ENCODE assay signal across 1 cellular context in the genomic region with DNA sequence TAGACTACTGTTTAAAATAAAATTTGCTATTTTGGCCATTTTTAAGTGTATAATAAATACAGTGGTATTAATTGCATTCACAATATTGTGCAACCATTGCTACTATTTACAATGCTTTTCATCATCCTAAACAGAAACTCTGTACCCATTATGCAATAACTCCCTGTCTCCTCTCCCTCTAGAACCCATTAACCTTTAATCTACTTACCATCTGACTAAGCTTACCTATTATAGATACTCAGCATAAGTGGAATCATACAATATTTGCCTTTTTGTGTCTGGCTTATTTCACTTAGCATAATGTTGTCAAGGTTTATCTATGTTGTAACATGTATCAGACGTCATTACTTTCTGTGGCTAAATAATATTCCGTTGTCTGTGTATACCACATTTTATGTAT.
TF ChIP-seq lines count a peak whose summit lies in the region.

No MANE protein-coding gene starts in this region.

TF ChIP-seq in HepG2, 621 proteins besides CTCF, POLR2A, EP300 and RAD21 (continued from another document and continues in another):
- TF ChIP-seq, protein P1, sequence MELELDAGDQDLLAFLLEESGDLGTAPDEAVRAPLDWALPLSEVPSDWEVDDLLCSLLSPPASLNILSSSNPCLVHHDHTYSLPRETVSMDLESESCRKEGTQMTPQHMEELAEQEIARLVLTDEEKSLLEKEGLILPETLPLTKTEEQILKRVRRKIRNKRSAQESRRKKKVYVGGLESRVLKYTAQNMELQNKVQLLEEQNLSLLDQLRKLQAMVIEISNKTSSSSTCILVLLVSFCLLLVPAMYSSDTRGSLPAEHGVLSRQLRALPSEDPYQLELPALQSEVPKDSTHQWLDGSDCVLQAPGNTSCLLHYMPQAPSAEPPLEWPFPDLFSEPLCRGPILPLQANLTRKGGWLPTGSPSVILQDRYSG (CRISPR knock-in tag; IDR thresholded peaks at IDR 0.05), result no peak
- TF ChIP-seq, protein P2, sequence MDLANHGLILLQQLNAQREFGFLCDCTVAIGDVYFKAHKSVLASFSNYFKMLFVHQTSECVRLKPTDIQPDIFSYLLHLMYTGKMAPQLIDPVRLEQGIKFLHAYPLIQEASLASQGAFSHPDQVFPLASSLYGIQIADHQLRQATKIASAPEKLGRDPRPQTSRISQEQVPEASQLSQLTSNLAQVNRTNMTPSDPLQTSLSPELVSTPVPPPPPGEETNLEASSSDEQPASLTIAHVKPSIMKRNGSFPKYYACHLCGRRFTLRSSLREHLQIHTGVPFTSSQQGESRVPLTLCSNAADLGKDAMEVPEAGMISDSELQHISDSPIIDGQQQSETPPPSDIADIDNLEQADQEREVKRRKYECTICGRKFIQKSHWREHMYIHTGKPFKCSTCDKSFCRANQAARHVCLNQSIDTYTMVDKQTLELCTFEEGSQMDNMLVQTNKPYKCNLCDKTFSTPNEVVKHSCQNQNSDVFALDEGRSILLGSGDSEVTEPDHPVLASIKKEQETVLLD (CRISPR knock-in tag; IDR thresholded peaks at IDR 0.05; ENCODE audit: low read depth), result no peak
- TF ChIP-seq, protein P3, sequence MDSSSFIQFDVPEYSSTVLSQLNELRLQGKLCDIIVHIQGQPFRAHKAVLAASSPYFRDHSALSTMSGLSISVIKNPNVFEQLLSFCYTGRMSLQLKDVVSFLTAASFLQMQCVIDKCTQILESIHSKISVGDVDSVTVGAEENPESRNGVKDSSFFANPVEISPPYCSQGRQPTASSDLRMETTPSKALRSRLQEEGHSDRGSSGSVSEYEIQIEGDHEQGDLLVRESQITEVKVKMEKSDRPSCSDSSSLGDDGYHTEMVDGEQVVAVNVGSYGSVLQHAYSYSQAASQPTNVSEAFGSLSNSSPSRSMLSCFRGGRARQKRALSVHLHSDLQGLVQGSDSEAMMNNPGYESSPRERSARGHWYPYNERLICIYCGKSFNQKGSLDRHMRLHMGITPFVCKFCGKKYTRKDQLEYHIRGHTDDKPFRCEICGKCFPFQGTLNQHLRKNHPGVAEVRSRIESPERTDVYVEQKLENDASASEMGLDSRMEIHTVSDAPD (CRISPR knock-in tag; IDR thresholded peaks at IDR 0.05), result no peak
- TF ChIP-seq, protein P4, sequence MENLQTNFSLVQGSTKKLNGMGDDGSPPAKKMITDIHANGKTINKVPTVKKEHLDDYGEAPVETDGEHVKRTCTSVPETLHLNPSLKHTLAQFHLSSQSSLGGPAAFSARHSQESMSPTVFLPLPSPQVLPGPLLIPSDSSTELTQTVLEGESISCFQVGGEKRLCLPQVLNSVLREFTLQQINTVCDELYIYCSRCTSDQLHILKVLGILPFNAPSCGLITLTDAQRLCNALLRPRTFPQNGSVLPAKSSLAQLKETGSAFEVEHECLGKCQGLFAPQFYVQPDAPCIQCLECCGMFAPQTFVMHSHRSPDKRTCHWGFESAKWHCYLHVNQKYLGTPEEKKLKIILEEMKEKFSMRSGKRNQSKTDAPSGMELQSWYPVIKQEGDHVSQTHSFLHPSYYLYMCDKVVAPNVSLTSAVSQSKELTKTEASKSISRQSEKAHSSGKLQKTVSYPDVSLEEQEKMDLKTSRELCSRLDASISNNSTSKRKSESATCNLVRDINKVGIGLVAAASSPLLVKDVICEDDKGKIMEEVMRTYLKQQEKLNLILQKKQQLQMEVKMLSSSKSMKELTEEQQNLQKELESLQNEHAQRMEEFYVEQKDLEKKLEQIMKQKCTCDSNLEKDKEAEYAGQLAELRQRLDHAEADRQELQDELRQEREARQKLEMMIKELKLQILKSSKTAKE (CRISPR knock-in tag; IDR thresholded peaks at IDR 0.05; ENCODE audit: borderline replicate concordance), result peak; percentile 52; the same call in 1 of the 2 replicates
- TF ChIP-seq SOX5 (CRISPR knock-in tag; IDR thresholded peaks at IDR 0.05; ENCODE audit: borderline replicate concordance) (peak; percentile 83), TCF7L2 (IDR thresholded peaks at IDR 0.05; ENCODE audit: low read depth, low read length) (no peak), ZNF768 (CRISPR knock-in tag; IDR thresholded peaks at IDR 0.05) (no peak), ZNF556 (CRISPR knock-in tag; IDR thresholded peaks at IDR 0.05; ENCODE audit: borderline replicate concordance) (no peak), SRSF4 (IDR thresholded peaks at IDR 0.05; ENCODE audit: low read depth, low read length, poor library complexity, severe bottlenecking) (no peak), IKZF4 (CRISPR knock-in tag; IDR thresholded peaks at IDR 0.05; ENCODE audit: borderline replicate concordance, low read depth, not compliant biosample characterization) (no peak), SPEN (CRISPR knock-in tag; IDR thresholded peaks at IDR 0.05; ENCODE audit: low read depth) (no peak), YEATS2 (CRISPR knock-in tag; IDR thresholded peaks at IDR 0.05; ENCODE audit: borderline replicate concordance) (no peak), TGIF2 (CRISPR knock-in tag; IDR thresholded peaks at IDR 0.05) (no peak), EHMT2 (IDR thresholded peaks at IDR 0.05; ENCODE audit: borderline replicate concordance, low read depth, low read length) (no peak), SIN3B (IDR thresholded peaks at IDR 0.05; ENCODE audit: low read length) (no peak), ZSCAN22 (CRISPR knock-in tag; IDR thresholded peaks at IDR 0.05) (no peak), ZNF83 (CRISPR knock-in tag; IDR thresholded peaks at IDR 0.05; ENCODE audit: borderline replicate concordance) (no peak), EZH2 (conservative IDR thresholded peaks at IDR 0.05; ENCODE audit: low read depth, low read length) (no peak), FOXK2 (IDR thresholded peaks at IDR 0.05) (no peak), AHR (CRISPR knock-in tag; IDR thresholded peaks at IDR 0.05) (no peak), ASH2L (IDR thresholded peaks at IDR 0.05; ENCODE audit: insufficient read length, low read depth, low read length) (no peak), ZNF891 (CRISPR knock-in tag; IDR thresholded peaks at IDR 0.05) (no peak), SSRP1 (CRISPR knock-in tag; IDR thresholded peaks at IDR 0.05) (no peak), KDM5A (IDR thresholded peaks at IDR 0.05; ENCODE audit: borderline replicate concordance, low read length) (no peak), AGO2 (optimal IDR thresholded peaks at IDR 0.05; ENCODE audit: low read depth, low read length) (no peak), NFKBIZ (CRISPR knock-in tag; IDR thresholded peaks at IDR 0.05) (no peak), SALL1 (CRISPR knock-in tag; IDR thresholded peaks at IDR 0.05) (no peak), SRF (IDR thresholded peaks at IDR 0.05; ENCODE audit: low read depth, low read length) (no peak), TMF1 (CRISPR knock-in tag; IDR thresholded peaks at IDR 0.05; ENCODE audit: low read depth) (no peak)
- TF ChIP-seq, protein P5, sequence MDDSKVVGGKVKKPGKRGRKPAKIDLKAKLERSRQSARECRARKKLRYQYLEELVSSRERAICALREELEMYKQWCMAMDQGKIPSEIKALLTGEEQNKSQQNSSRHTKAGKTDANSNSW (CRISPR knock-in tag; IDR thresholded peaks at IDR 0.05; ENCODE audit: borderline replicate concordance), result no peak
- TF ChIP-seq, protein P6, sequence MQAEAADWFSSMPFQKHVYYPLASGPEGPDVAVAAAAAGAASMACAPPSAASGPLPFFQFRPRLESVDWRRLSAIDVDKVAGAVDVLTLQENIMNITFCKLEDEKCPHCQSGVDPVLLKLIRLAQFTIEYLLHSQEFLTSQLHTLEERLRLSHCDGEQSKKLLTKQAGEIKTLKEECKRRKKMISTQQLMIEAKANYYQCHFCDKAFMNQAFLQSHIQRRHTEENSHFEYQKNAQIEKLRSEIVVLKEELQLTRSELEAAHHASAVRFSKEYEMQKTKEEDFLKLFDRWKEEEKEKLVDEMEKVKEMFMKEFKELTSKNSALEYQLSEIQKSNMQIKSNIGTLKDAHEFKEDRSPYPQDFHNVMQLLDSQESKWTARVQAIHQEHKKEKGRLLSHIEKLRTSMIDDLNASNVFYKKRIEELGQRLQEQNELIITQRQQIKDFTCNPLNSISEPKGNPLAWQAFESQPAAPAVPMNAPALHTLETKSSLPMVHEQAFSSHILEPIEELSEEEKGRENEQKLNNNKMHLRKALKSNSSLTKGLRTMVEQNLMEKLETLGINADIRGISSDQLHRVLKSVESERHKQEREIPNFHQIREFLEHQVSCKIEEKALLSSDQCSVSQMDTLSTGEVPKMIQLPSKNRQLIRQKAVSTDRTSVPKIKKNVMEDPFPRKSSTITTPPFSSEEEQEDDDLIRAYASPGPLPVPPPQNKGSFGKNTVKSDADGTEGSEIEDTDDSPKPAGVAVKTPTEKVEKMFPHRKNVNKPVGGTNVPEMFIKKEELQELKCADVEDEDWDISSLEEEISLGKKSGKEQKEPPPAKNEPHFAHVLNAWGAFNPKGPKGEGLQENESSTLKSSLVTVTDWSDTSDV (CRISPR knock-in tag; IDR thresholded peaks at IDR 0.05), result no peak
- TF ChIP-seq, protein P7, sequence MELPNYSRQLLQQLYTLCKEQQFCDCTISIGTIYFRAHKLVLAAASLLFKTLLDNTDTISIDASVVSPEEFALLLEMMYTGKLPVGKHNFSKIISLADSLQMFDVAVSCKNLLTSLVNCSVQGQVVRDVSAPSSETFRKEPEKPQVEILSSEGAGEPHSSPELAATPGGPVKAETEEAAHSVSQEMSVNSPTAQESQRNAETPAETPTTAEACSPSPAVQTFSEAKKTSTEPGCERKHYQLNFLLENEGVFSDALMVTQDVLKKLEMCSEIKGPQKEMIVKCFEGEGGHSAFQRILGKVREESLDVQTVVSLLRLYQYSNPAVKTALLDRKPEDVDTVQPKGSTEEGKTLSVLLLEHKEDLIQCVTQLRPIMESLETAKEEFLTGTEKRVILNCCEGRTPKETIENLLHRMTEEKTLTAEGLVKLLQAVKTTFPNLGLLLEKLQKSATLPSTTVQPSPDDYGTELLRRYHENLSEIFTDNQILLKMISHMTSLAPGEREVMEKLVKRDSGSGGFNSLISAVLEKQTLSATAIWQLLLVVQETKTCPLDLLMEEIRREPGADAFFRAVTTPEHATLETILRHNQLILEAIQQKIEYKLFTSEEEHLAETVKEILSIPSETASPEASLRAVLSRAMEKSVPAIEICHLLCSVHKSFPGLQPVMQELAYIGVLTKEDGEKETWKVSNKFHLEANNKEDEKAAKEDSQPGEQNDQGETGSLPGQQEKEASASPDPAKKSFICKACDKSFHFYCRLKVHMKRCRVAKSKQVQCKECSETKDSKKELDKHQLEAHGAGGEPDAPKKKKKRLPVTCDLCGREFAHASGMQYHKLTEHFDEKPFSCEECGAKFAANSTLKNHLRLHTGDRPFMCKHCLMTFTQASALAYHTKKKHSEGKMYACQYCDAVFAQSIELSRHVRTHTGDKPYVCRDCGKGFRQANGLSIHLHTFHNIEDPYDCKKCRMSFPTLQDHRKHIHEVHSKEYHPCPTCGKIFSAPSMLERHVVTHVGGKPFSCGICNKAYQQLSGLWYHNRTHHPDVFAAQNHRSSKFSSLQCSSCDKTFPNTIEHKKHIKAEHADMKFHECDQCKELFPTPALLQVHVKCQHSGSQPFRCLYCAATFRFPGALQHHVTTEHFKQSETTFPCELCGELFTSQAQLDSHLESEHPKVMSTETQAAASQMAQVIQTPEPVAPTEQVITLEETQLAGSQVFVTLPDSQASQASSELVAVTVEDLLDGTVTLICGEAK (IDR thresholded peaks at IDR 0.05), result no peak
- TF ChIP-seq, protein P7 (CRISPR knock-in tag; IDR thresholded peaks at IDR 0.05), result no peak
- TF ChIP-seq, protein P8, sequence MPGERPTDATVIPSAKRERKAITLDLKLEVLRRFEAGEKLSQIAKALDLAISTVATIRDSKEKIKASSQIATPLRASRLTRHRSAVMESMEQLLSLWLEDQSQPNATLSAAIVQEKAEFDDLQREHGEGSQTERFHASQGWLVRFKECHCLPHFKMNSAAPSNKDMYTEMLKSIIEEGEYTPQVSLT (CRISPR knock-in tag; IDR thresholded peaks at IDR 0.05; ENCODE audit: borderline replicate concordance, low read depth), result no peak
- TF ChIP-seq, protein P9, sequence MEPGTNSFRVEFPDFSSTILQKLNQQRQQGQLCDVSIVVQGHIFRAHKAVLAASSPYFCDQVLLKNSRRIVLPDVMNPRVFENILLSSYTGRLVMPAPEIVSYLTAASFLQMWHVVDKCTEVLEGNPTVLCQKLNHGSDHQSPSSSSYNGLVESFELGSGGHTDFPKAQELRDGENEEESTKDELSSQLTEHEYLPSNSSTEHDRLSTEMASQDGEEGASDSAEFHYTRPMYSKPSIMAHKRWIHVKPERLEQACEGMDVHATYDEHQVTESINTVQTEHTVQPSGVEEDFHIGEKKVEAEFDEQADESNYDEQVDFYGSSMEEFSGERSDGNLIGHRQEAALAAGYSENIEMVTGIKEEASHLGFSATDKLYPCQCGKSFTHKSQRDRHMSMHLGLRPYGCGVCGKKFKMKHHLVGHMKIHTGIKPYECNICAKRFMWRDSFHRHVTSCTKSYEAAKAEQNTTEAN (CRISPR knock-in tag; conservative IDR thresholded peaks at IDR 0.05), result no peak
